Comparison of ENCODE assay signal across 16 cellular contexts in the genomic region with DNA sequence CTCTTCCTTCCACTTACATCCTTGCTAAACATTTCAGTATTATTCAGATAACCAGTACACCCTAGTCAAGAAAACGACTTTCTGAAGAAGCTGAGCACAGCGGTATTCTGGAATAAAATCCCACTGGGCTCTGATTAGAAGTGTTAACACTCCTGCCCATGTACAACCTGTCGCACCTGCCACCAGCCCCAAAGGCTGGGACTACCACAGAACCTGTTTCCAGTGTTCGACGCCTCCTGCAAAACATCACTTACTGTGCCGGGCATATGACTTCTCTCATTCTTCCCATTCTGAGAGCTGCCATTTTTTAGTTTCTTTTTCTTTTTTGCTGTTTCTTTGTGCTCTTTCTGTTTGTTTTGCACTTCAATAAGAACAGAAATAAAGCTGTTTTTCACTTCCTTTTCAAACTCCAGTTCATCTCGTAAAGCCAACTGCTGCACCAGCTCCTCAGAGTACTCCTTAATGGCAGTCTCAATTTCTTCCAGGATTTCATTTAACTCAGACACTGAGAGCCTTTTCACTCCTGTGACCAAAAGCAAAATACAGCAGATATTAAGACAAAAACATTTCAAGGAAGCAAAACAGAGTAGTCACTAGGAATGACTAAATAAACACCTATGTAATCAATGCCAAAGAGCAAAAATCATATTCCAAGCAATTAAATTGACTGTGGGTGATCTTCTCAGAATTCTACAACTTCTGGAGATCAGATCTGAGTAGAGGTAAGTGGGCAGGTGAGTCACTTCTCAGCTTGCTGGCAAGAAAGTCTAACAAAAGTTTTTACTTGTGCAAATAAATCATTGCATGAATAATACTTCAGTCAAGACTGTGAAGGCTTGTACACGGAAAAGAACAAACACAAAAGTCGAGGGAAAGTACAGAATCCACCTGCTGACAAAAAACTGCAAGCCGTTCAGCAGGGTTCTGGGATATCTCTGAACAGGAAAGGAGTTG. TPM values are rescaled to one million over a fixed set of nuclear protein-coding genes. Genes with fewer than 3 reads are reported as not detected.
DNase-seq lines count a peak whose midpoint lies in the region; ATAC-seq, FAIRE-seq and TF ChIP-seq lines count a peak whose summit lies in the region.
"Had no signal": no experiment of that assay in that cellular context is flagged by ENCODE, and none has a peak within 500 bp of the region (broad histone marks: within the 10 kb centered on the region; RNA-seq: fewer than 3 reads in every experiment).

No MANE protein-coding gene starts in this region.

- no peaks in the 10 kb centered on the region for H3K9me3 Mint-ChIP-seq in astrocyte (ENCODE audit: unreplicated experiment)
- H3K9me3 Mint-ChIP-seq in naive B cell = no peaks in the 10 kb centered on the region
- H3K9me3 Mint-ChIP-seq: nephron had no signal

- DNase-seq in GM12891 (ENCODE audit: insufficient read length, low spot score) (no peak), astrocyte (ENCODE audit: low read depth) (peak; percentile 37), naive B cell (no peak), NOMO-1 treated with DMSO at 0.1 percent for 48 hours (lab: John Stamatoyannopoulos, UW; ENCODE audit: unreplicated experiment) (no peak), HUDEP-2 (lab: John Stamatoyannopoulos, UW; ENCODE audit: unreplicated experiment in 76 of 76) (no peak)
- DNase-seq: activated CD4-positive, alpha-beta T cell treated with anti-CD3 and anti-CD28 coated beads, Interleukin-2, amount 50 U/mL, for 48 hours; adrenal gland; GOT3; kidney; NCI-H187 treated with DMSO at 0.1 percent for 48 hours; tibial artery had no signal

- H3K4me1 ChIP-seq in astrocyte (ENCODE audit: insufficient read depth, low read length) = no peaks in the 10 kb centered on the region
- H3K4me1 ChIP-seq in gastroesophageal sphincter = peaks cover 0 to 19% (median 0%) of the 10 kb centered on the region in 3 donors
- H3K4me1 ChIP-seq: adrenal gland had no signal

- H3K36me3 ChIP-seq in astrocyte (ENCODE audit: insufficient read depth, low read length) = peaks cover 44% of the 10 kb centered on the region
- H3K36me3 ChIP-seq in gastroesophageal sphincter = peaks cover 3 to 92% of the 10 kb centered on the region in 2 donors

- ATAC-seq in HG02852 (IDR thresholded peaks at IDR 0.05; ENCODE audit: unreplicated experiment) = peak; percentile 39
- ATAC-seq in naive B cell (ENCODE audit: low read depth in 2 of 2) = no peak
- no peak for ATAC-seq in HG03520 (IDR thresholded peaks at IDR 0.05; ENCODE audit: unreplicated experiment)
- ATAC-seq in gastroesophageal sphincter = no peak

- no peak overlapping the region for H2AFZ ChIP-seq in astrocyte (ENCODE audit: low read depth, low read length)

- no peak overlapping the region for H3K9ac ChIP-seq in astrocyte (ENCODE audit: low read length)

- no peaks in the 10 kb centered on the region for H3K27me3 ChIP-seq in astrocyte (ENCODE audit: insufficient read depth, low read length)
- no peaks in the 10 kb centered on the region for H3K27me3 ChIP-seq in gastroesophageal sphincter
- H3K27me3 ChIP-seq: adrenal gland, tibial artery had no signal

- H3K4me3 Mint-ChIP-seq in astrocyte (ENCODE audit: unreplicated experiment) = no peak overlapping the region
- H3K4me3 Mint-ChIP-seq in naive B cell = no peak overlapping the region
- H3K4me3 Mint-ChIP-seq: nephron had no signal

- FAIRE-seq in GM12891 (lab: Jason Lieb, UNC) (no peak), astrocyte (lab: Jason Lieb, UNC) (no peak)
- FAIRE-seq: kidney had no signal

- H3K27ac Mint-ChIP-seq in astrocyte (ENCODE audit: unreplicated experiment) (no peak overlapping the region), naive B cell (peak overlapping the region in 5 of 6 donors; percentile 28 to 67 (median 44))
- H3K27ac Mint-ChIP-seq: nephron had no signal

- no peak overlapping the region for H3K4me2 ChIP-seq in astrocyte (ENCODE audit: low read length)

- H3K79me2 ChIP-seq in astrocyte (ENCODE audit: insufficient read depth, low read length) = peaks cover 18% of the 10 kb centered on the region

- TF ChIP-seq CTCF in astrocyte (IDR thresholded peaks at IDR 0.05; ENCODE audit: insufficient read depth, low read depth, low read length) (no peak), gastroesophageal sphincter (IDR thresholded peaks at IDR 0.05) (no peak)

- H3K4me3 ChIP-seq in astrocyte (ENCODE audit: insufficient read depth, low read depth, low read length) (no peak overlapping the region), gastroesophageal sphincter (no peak overlapping the region)
- H3K4me3 ChIP-seq: adrenal gland, skin epidermis, tibial artery had no signal

- no peak for TF ChIP-seq POLR2A in GM12891 (IDR thresholded peaks at IDR 0.05; ENCODE audit: low read depth, low read length)
- TF ChIP-seq POLR2A in gastroesophageal sphincter (IDR thresholded peaks at IDR 0.05) = no peak

- TF ChIP-seq EP300 in gastroesophageal sphincter (IDR thresholded peaks at IDR 0.05) = no peak

- H3K27ac ChIP-seq in astrocyte (ENCODE audit: low read depth, low read length) (no peak overlapping the region), gastroesophageal sphincter (no peak overlapping the region)
- H3K27ac ChIP-seq: tibial artery had no signal

- 87 to 92% methylated on average over 9 to 10 of the region's 10 CpGs for WGBS in gastroesophageal sphincter (ENCODE audit: low coverage in 1 of 2), 2 donors

- peaks cover under 1% of the 10 kb centered on the region for H4K20me1 ChIP-seq in astrocyte (ENCODE audit: insufficient read depth, low read length)

- H3K36me3 Mint-ChIP-seq in astrocyte (ENCODE audit: low read depth, unreplicated experiment) = peaks cover 44% of the 10 kb centered on the region
- H3K36me3 Mint-ChIP-seq in naive B cell = peaks cover 57 to 69% of the 10 kb centered on the region in 2 donors

- H3K9me3 ChIP-seq in astrocyte (ENCODE audit: insufficient read depth, low read depth, low read length) (no peaks in the 10 kb centered on the region), gastroesophageal sphincter (no peaks in the 10 kb centered on the region)
- H3K9me3 ChIP-seq: adrenal gland, tibial artery had no signal

- H3K4me1 Mint-ChIP-seq in astrocyte (ENCODE audit: low read depth, unreplicated experiment) = no peaks in the 10 kb centered on the region
- peaks cover 0 to 14% (median 12%) of the 10 kb centered on the region in 3 donors for H3K4me1 Mint-ChIP-seq in naive B cell

- H3K27me3 Mint-ChIP-seq in astrocyte (ENCODE audit: low read depth, unreplicated experiment) (no peaks in the 10 kb centered on the region), naive B cell (no peaks in the 10 kb centered on the region)

TF ChIP-seq in GM12891, 5 proteins besides CTCF, POLR2A, EP300 and RAD21:
- no peak for TF ChIP-seq TAF1 (IDR thresholded peaks at IDR 0.05; ENCODE audit: low read depth, low read length)
- TF ChIP-seq SPI1 (IDR thresholded peaks at IDR 0.05; ENCODE audit: low read depth, low read length) = peak; percentile 44; the same call in 1 of the 2 replicates

RNA-seq across cellular contexts. Expression of a gene that starts 19.3 kb away (rescaled TPM):
- polyA plus RNA-seq in GM12891 (2012; ENCODE audit: low read depth, missing spikeins) = 5.0 TPM
- total RNA-seq in astrocyte = 43.2 and 45.0 TPM in 2 replicates
- 1 to 10 TPM; 3.0 to 6.0 (median 3.6) TPM for polyA plus RNA-seq in naive B cell (ENCODE audit: low read depth in 6 of 6)
- total RNA-seq in gastroesophageal sphincter = 10 to 100 TPM; 38.6 to 77.0 (median 46.2) TPM
